In genomic region chr4:131470360-131470759, GRCh38 we compare ENCODE assay signal across 32 cellular contexts.
"Had no signal": no experiment of that assay in that cellular context is flagged by ENCODE, and none has a peak within 500 bp of the region (broad histone marks: within the 10 kb centered on the region; RNA-seq: fewer than 3 reads in every experiment).

No MANE protein-coding gene starts in this region.

- H3K27me3 Mint-ChIP-seq: activated CD4-positive, alpha-beta memory T cell treated with anti-CD3 and anti-CD28 coated beads for 36 hours; activated CD4-positive, alpha-beta T cell treated with anti-CD3 and anti-CD28 coated beads for 36 hours; activated CD4-positive, alpha-beta T cell treated with anti-CD3 and anti-CD28 coated beads, Interleukin-2, amount 10 ng/mL, durations not matched to agents 24 days and 14 days; activated CD8-positive, alpha-beta memory T cell treated with anti-CD3 and anti-CD28 coated beads, Interleukin-2, amount 10 ng/mL, durations not matched to agents 7 days and 5 days; activated naive CD4-positive, alpha-beta T cell treated with anti-CD3 and anti-CD28 coated beads, Interleukin-2, amount 10 ng/mL, durations not matched to agents 7 days and 5 days; activated naive CD8-positive, alpha-beta T cell treated with anti-CD3 and anti-CD28 coated beads, Interleukin-2, amount 10 ng/mL, durations not matched to agents 7 days and 5 days had no signal

- H3K27ac Mint-ChIP-seq: activated CD4-positive, alpha-beta memory T cell treated with anti-CD3 and anti-CD28 coated beads for 36 hours; activated CD4-positive, alpha-beta T cell treated with anti-CD3 and anti-CD28 coated beads for 36 hours; activated CD4-positive, alpha-beta T cell treated with anti-CD3 and anti-CD28 coated beads, Interleukin-2, amount 10 ng/mL, durations not matched to agents 24 days and 14 days; activated CD8-positive, alpha-beta memory T cell treated with anti-CD3 and anti-CD28 coated beads, Interleukin-2, amount 10 ng/mL, durations not matched to agents 7 days and 5 days; activated CD8-positive, alpha-beta T cell treated with anti-CD3 and anti-CD28 coated beads, Interleukin-2, amount 10 ng/mL, durations not matched to agents 7 days and 5 days; activated naive CD4-positive, alpha-beta T cell treated with anti-CD3 and anti-CD28 coated beads, Interleukin-2, amount 10 ng/mL, durations not matched to agents 7 days and 5 days; activated naive CD4-positive, alpha-beta T cell treated with anti-CD3 and anti-CD28 coated beads, Interleukin-2, amount 50 U/mL, for 72 hours; activated naive CD8-positive, alpha-beta T cell treated with anti-CD3 and anti-CD28 coated beads, Interleukin-2, amount 10 ng/mL, durations not matched to agents 7 days and 5 days; activated T-helper 1 cell treated with anti-CD3 and anti-CD28 coated beads, Interleukin-12 subunit alpha, Interleukin-12 subunit beta, Interleukin-2, Interleukin-4 antibody, amounts not matched to agents 30 ng/mL and 10 ng/mL and 1 ng/mL, durations not matched to agents 14 hours and 24 hours and 36 hours; activated T-helper 2 cell treated with anti-CD3 and anti-CD28 coated beads, Interferon-gamma antibody, Interleukin-2, Interleukin-4, amounts not matched to agents 10 μg/mL and 5 μg/mL and 100 μg/mL, durations not matched to agents 14 hours and 24 hours and 36 hours; brain had no signal

- H3K9me3 Mint-ChIP-seq: activated CD4-positive, alpha-beta T cell treated with anti-CD3 and anti-CD28 coated beads, Interleukin-2, amount 10 ng/mL, durations not matched to agents 24 days and 14 days had no signal

- H3K4me3 ChIP-seq: ascending aorta, breast epithelium, cardiac muscle cell, colonic mucosa, esophagus squamous epithelium, gastroesophageal sphincter had no signal

- H3K27me3 ChIP-seq: ascending aorta, breast epithelium, cardiac muscle cell, colonic mucosa, esophagus squamous epithelium, gastroesophageal sphincter had no signal

- H3K4me3 Mint-ChIP-seq: activated CD4-positive, alpha-beta memory T cell treated with anti-CD3 and anti-CD28 coated beads for 36 hours; activated CD4-positive, alpha-beta T cell treated with anti-CD3 and anti-CD28 coated beads for 36 hours; activated CD4-positive, alpha-beta T cell treated with anti-CD3 and anti-CD28 coated beads, Interleukin-2, amount 10 ng/mL, durations not matched to agents 24 days and 14 days; activated CD8-positive, alpha-beta memory T cell treated with anti-CD3 and anti-CD28 coated beads, Interleukin-2, amount 10 ng/mL, durations not matched to agents 7 days and 5 days; activated CD8-positive, alpha-beta T cell treated with anti-CD3 and anti-CD28 coated beads, Interleukin-2, amount 10 ng/mL, durations not matched to agents 7 days and 5 days; activated naive CD4-positive, alpha-beta T cell treated with anti-CD3 and anti-CD28 coated beads, Interleukin-2, amount 10 ng/mL, durations not matched to agents 7 days and 5 days; activated naive CD8-positive, alpha-beta T cell treated with anti-CD3 and anti-CD28 coated beads, Interleukin-2, amount 10 ng/mL, durations not matched to agents 7 days and 5 days; activated T-helper 1 cell treated with anti-CD3 and anti-CD28 coated beads, Interleukin-12 subunit alpha, Interleukin-12 subunit beta, Interleukin-2, Interleukin-4 antibody, amounts not matched to agents 30 ng/mL and 10 ng/mL and 1 ng/mL, durations not matched to agents 14 hours and 24 hours and 36 hours; brain had no signal

- H3K9me3 ChIP-seq: ascending aorta, colonic mucosa, esophagus squamous epithelium, gastroesophageal sphincter had no signal

- DNase-seq: activated CD4-positive, alpha-beta memory T cell treated with anti-CD3 and anti-CD28 coated beads for 36 hours; activated CD4-positive, alpha-beta T cell treated with anti-CD3 and anti-CD28 coated beads for 36 hours; activated CD4-positive, alpha-beta T cell treated with anti-CD3 and anti-CD28 coated beads, Interleukin-2, amount 10 ng/mL, durations not matched to agents 24 days and 14 days; activated CD4-positive, CD25-positive, alpha-beta regulatory T cell; activated CD4-positive, CD25-positive, alpha-beta regulatory T cell treated with anti-CD3 and anti-CD28 coated beads, Interleukin-2, amount 50 U/mL, for 72 hours; activated CD8-positive, alpha-beta memory T cell treated with anti-CD3 and anti-CD28 coated beads, Interleukin-2, amount 10 ng/mL, durations not matched to agents 7 days and 5 days; activated CD8-positive, alpha-beta memory T cell treated with anti-CD3 and anti-CD28 coated beads, Interleukin-2, amount 50 U/mL, for 4 hours; activated CD8-positive, alpha-beta T cell treated with anti-CD3 and anti-CD28 coated beads, Interleukin-2, amount 10 ng/mL, durations not matched to agents 7 days and 5 days; activated gamma-delta T cell; activated naive CD4-positive, alpha-beta T cell; activated naive CD4-positive, alpha-beta T cell treated with anti-CD3 and anti-CD28 coated beads, Interleukin-2, amount 10 ng/mL, durations not matched to agents 7 days and 5 days; activated naive CD8-positive, alpha-beta T cell treated with anti-CD3 and anti-CD28 coated beads, Interleukin-2, amount 10 ng/mL, durations not matched to agents 7 days and 5 days; activated T-cell treated with anti-CD3 and anti-CD28 coated beads, Interleukin-2, amount 50 U/mL, for 1 hour; activated T-cell treated with anti-CD3 and anti-CD28 coated beads, Interleukin-2, amount 50 U/mL, for 48 hours; central memory CD4-positive, alpha-beta T cell; cerebellar nuclear complex; colonic mucosa; effector CD8-positive, alpha-beta T cell; esophagus squamous epithelium; head of caudate nucleus; hippocampal formation had no signal

- H3K4me1 Mint-ChIP-seq: activated CD4-positive, alpha-beta T cell treated with anti-CD3 and anti-CD28 coated beads for 36 hours; activated CD4-positive, alpha-beta T cell treated with anti-CD3 and anti-CD28 coated beads, Interleukin-2, amount 10 ng/mL, durations not matched to agents 24 days and 14 days; activated CD8-positive, alpha-beta memory T cell treated with anti-CD3 and anti-CD28 coated beads, Interleukin-2, amount 10 ng/mL, durations not matched to agents 7 days and 5 days; activated naive CD4-positive, alpha-beta T cell treated with anti-CD3 and anti-CD28 coated beads, Interleukin-2, amount 10 ng/mL, durations not matched to agents 7 days and 5 days; activated naive CD8-positive, alpha-beta T cell treated with anti-CD3 and anti-CD28 coated beads, Interleukin-2, amount 10 ng/mL, durations not matched to agents 7 days and 5 days; brain had no signal

- H3K27ac ChIP-seq: ascending aorta, breast epithelium, cardiac muscle cell, colonic mucosa, epithelial cell of prostate, esophagus squamous epithelium, gastroesophageal sphincter had no signal

- H3K36me3 ChIP-seq: ascending aorta, breast epithelium, cardiac muscle cell, colonic mucosa, esophagus squamous epithelium, gastroesophageal sphincter had no signal

- H3K36me3 Mint-ChIP-seq: activated CD4-positive, alpha-beta memory T cell treated with anti-CD3 and anti-CD28 coated beads for 36 hours; activated CD8-positive, alpha-beta memory T cell treated with anti-CD3 and anti-CD28 coated beads, Interleukin-2, amount 10 ng/mL, durations not matched to agents 7 days and 5 days; activated naive CD4-positive, alpha-beta T cell treated with anti-CD3 and anti-CD28 coated beads, Interleukin-2, amount 10 ng/mL, durations not matched to agents 7 days and 5 days; activated naive CD4-positive, alpha-beta T cell treated with anti-CD3 and anti-CD28 coated beads, Interleukin-2, amount 50 U/mL, for 72 hours; activated naive CD8-positive, alpha-beta T cell treated with anti-CD3 and anti-CD28 coated beads, Interleukin-2, amount 10 ng/mL, durations not matched to agents 7 days and 5 days; brain had no signal

- H3K4me1 ChIP-seq: ascending aorta, breast epithelium, colonic mucosa, esophagus squamous epithelium, gastroesophageal sphincter had no signal

- FAIRE-seq: endometrium, endothelial cell of umbilical vein had no signal

- ATAC-seq: activated CD4-positive, alpha-beta T cell treated with anti-CD3 and anti-CD28 coated beads for 36 hours; activated CD8-positive, alpha-beta memory T cell treated with anti-CD3 and anti-CD28 coated beads, Interleukin-2, amount 10 ng/mL, durations not matched to agents 7 days and 5 days; activated CD8-positive, alpha-beta T cell treated with anti-CD3 and anti-CD28 coated beads, Interleukin-2, amount 10 ng/mL, durations not matched to agents 7 days and 5 days; activated naive CD4-positive, alpha-beta T cell treated with anti-CD3 and anti-CD28 coated beads, Interleukin-2, amount 50 U/mL, for 72 hours; gastroesophageal sphincter had no signal
